Comparison of ENCODE assay signal across 8 cellular contexts in the genomic region with DNA sequence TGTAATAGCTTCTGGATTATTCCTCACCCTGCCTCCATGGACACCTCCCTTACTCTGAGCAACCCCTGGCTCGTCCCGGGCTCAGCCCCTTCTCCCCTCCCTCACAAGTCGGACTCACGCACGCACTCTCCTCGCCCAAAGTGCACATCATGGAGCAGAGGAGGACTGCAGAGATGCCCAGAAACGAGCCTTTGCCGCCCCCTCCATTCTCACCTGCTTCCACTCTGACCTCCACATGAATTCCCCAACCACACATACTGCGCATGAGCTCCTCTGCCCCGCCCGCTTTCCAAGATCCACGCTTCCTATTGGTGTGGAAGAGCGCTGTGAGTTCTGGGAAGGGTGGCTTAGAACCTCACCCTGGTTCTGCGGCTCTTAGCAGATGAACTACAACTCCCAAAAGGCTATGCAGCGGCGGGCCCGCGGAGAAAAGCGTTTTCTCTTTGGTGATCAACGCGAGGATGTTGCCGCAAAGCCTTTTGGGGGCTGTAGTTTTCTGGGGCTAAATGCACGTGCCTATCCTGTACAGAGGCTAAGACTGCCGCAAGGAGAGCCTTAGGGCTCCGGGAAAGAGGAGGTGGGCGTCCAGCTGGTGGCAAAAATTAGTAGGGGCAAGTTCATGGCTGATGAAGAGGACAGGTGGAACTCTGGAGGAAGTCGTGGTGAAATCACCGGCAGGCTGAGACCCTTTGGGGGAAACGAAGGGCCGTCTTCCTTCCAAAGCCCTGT. TPM values are rescaled to one million over a fixed set of nuclear protein-coding genes. Genes with fewer than 3 reads are reported as not detected.
DNase-seq lines count a peak whose midpoint lies in the region; ATAC-seq and TF ChIP-seq lines count a peak whose summit lies in the region.

A gene (minus strand): TSS at position 261 of the 729 bp plus-strand sequence. CDS start 1,618 bp downstream, outside the sequence.

- peaks cover 33% of the 10 kb centered on the region for H3K36me3 ChIP-seq in RWPE2 (ENCODE audit: low read depth)

- peak within 1 kb of the TSS; percentile 99 for H3K4me3 Mint-ChIP-seq in activated T-helper 2 cell treated with anti-CD3 and anti-CD28 coated beads, Interferon-gamma antibody, Interleukin-2, Interleukin-4, amounts not matched to agents 10 μg/mL and 5 μg/mL and 100 μg/mL, durations not matched to agents 14 hours and 24 hours and 36 hours (ENCODE audit: low read depth)
- H3K4me3 Mint-ChIP-seq in natural killer cell treated with Interleukin-12 subunit alpha and Interleukin-12 subunit beta and Interleukin-15 and Interleukin-18, amount 100 ng/mL, for 72 hours = peak within 1 kb of the TSS; percentile 99

- H3K4me3 ChIP-seq in RWPE2 (ENCODE audit: severe bottlenecking) = peak within 1 kb of the TSS; percentile 73

- peaks cover 4% of the 10 kb centered on the region for H3K4me1 ChIP-seq in RWPE2 (ENCODE audit: insufficient read depth, poor library complexity, severe bottlenecking)

- peaks cover 10% of the 10 kb centered on the region for H3K27me3 Mint-ChIP-seq in activated T-helper 2 cell treated with anti-CD3 and anti-CD28 coated beads, Interferon-gamma antibody, Interleukin-2, Interleukin-4, amounts not matched to agents 10 μg/mL and 5 μg/mL and 100 μg/mL, durations not matched to agents 14 hours and 24 hours and 36 hours (ENCODE audit: low read depth)
- H3K27me3 Mint-ChIP-seq in natural killer cell treated with Interleukin-12 subunit alpha and Interleukin-12 subunit beta and Interleukin-15 and Interleukin-18, amount 100 ng/mL, for 72 hours = peaks cover 0 to 6% of the 10 kb centered on the region in 2 donors

- intact Hi-C loops in activated T-helper 2 cell treated with anti-CD3 and anti-CD28 coated beads, Interferon-gamma antibody, Interleukin-2, Interleukin-4, amounts not matched to agents 10 μg/mL and 5 μg/mL and 100 μg/mL, durations not matched to agents 14 hours and 24 hours and 36 hours (cut with micrococcal nuclease) = loop anchor here (1.0 to 2.0 kb wide), 4 partner anchors 71 to 374 kb away; a partner anchor contains a TSS

- peak; percentile 100 for ATAC-seq in RWPE2 (ENCODE audit: low read depth)
- ATAC-seq in natural killer cell treated with Interleukin-12 subunit alpha and Interleukin-12 subunit beta and Interleukin-15 and Interleukin-18, amount 100 ng/mL, for 72 hours = peak; percentile 100
- ATAC-seq in stimulated activated naive CD8-positive, alpha-beta T cell treated with anti-CD3 and anti-CD28 coated beads, Interleukin-15, Interleukin-2, amounts not matched to agents 100 U/mL and 50 U/mL, for 24 hours = peak; percentile 100

- no peaks in the 10 kb centered on the region for H3K9me3 Mint-ChIP-seq in activated T-helper 2 cell treated with anti-CD3 and anti-CD28 coated beads, Interferon-gamma antibody, Interleukin-2, Interleukin-4, amounts not matched to agents 10 μg/mL and 5 μg/mL and 100 μg/mL, durations not matched to agents 14 hours and 24 hours and 36 hours
- H3K9me3 Mint-ChIP-seq in natural killer cell treated with Interleukin-12 subunit alpha and Interleukin-12 subunit beta and Interleukin-15 and Interleukin-18, amount 100 ng/mL, for 72 hours = no peaks in the 10 kb centered on the region

- peak; percentile 99 for DNase-seq in EH (ENCODE audit: low read depth)
- peak; percentile 98 for DNase-seq in H4 (ENCODE audit: low spot score)
- peak; percentile 99 for DNase-seq in LoVo (ENCODE audit: low spot score)
- DNase-seq in RWPE2 (ENCODE audit: low spot score) = peak; percentile 96
- peak; percentile 93 for DNase-seq in activated T-helper 2 cell treated with anti-CD3 and anti-CD28 coated beads, Interferon-gamma antibody, Interleukin-2, Interleukin-4, amounts not matched to agents 10 μg/mL and 5 μg/mL and 100 μg/mL, durations not matched to agents 14 hours and 24 hours and 36 hours (ENCODE audit: low spot score)
- peak; percentile 97 for DNase-seq in fibroblast of peridontal ligament (ENCODE audit: extremely low read depth)
- DNase-seq in natural killer cell treated with Interleukin-12 subunit alpha and Interleukin-12 subunit beta and Interleukin-15 and Interleukin-18, amount 100 ng/mL, for 72 hours (ENCODE audit: low spot score) = peak; percentile 94
- DNase-seq in stimulated activated naive CD8-positive, alpha-beta T cell treated with anti-CD3 and anti-CD28 coated beads, Interleukin-15, Interleukin-2, amounts not matched to agents 100 U/mL and 50 U/mL, for 24 hours = peak; percentile 91

- peaks cover 33% of the 10 kb centered on the region for H3K36me3 Mint-ChIP-seq in activated T-helper 2 cell treated with anti-CD3 and anti-CD28 coated beads, Interferon-gamma antibody, Interleukin-2, Interleukin-4, amounts not matched to agents 10 μg/mL and 5 μg/mL and 100 μg/mL, durations not matched to agents 14 hours and 24 hours and 36 hours (ENCODE audit: low read depth)
- H3K36me3 Mint-ChIP-seq in natural killer cell treated with Interleukin-12 subunit alpha and Interleukin-12 subunit beta and Interleukin-15 and Interleukin-18, amount 100 ng/mL, for 72 hours = peaks cover 21% of the 10 kb centered on the region

- H3K9me3 ChIP-seq in RWPE2 (ENCODE audit: severe bottlenecking) = no peaks in the 10 kb centered on the region

- H3K27ac ChIP-seq in RWPE2 (ENCODE audit: poor library complexity, severe bottlenecking) = peak within 1 kb of the TSS; percentile 5

- peaks cover 10% of the 10 kb centered on the region for H3K4me1 Mint-ChIP-seq in activated T-helper 2 cell treated with anti-CD3 and anti-CD28 coated beads, Interferon-gamma antibody, Interleukin-2, Interleukin-4, amounts not matched to agents 10 μg/mL and 5 μg/mL and 100 μg/mL, durations not matched to agents 14 hours and 24 hours and 36 hours (ENCODE audit: low read depth)
- peaks cover 23 to 29% of the 10 kb centered on the region in 2 donors for H3K4me1 Mint-ChIP-seq in natural killer cell treated with Interleukin-12 subunit alpha and Interleukin-12 subunit beta and Interleukin-15 and Interleukin-18, amount 100 ng/mL, for 72 hours (ENCODE audit: low read depth in 2 of 2)

- no peaks in the 10 kb centered on the region for H3K27me3 ChIP-seq in RWPE2 (ENCODE audit: insufficient read depth, poor library complexity, severe bottlenecking)

- H3K27ac Mint-ChIP-seq in activated T-helper 2 cell treated with anti-CD3 and anti-CD28 coated beads, Interferon-gamma antibody, Interleukin-2, Interleukin-4, amounts not matched to agents 10 μg/mL and 5 μg/mL and 100 μg/mL, durations not matched to agents 14 hours and 24 hours and 36 hours = peak within 1 kb of the TSS; percentile 87
- peak within 1 kb of the TSS; percentile 80 to 93 for H3K27ac Mint-ChIP-seq in natural killer cell treated with Interleukin-12 subunit alpha and Interleukin-12 subunit beta and Interleukin-15 and Interleukin-18, amount 100 ng/mL, for 72 hours

- TF ChIP-seq CTCF in RWPE2 (IDR thresholded peaks at IDR 0.05; ENCODE audit: poor library complexity, severe bottlenecking) = no peak

RNA-seq across cellular contexts. Expression of the gene that starts here (rescaled TPM):
- 232 and 233 TPM in 2 replicates for total RNA-seq in H4 (2014; rRNA removed; shearing (Covaris generic))
- total RNA-seq in activated T-helper 2 cell treated with anti-CD3 and anti-CD28 coated beads, Interferon-gamma antibody, Interleukin-2, Interleukin-4, amounts not matched to agents 10 μg/mL and 5 μg/mL and 100 μg/mL, durations not matched to agents 14 hours and 24 hours and 36 hours = 335 and 339 TPM in 2 replicates
- 100 to 1,000 TPM; 229 to 233 TPM for total RNA-seq in natural killer cell treated with Interleukin-12 subunit alpha and Interleukin-12 subunit beta and Interleukin-15 and Interleukin-18, amount 100 ng/mL, for 72 hours

Comparison
In these comparisons a context has a peak if more than half of its experiments do, and no peak if none do; other contexts are left out.
1. Peak in every context shown above with its lines: DNase-seq, ATAC-seq, H3K4me3 ChIP-seq and H3K27ac ChIP-seq.